Comparison of ENCODE assay signal across 8 cellular contexts in the genomic region with DNA sequence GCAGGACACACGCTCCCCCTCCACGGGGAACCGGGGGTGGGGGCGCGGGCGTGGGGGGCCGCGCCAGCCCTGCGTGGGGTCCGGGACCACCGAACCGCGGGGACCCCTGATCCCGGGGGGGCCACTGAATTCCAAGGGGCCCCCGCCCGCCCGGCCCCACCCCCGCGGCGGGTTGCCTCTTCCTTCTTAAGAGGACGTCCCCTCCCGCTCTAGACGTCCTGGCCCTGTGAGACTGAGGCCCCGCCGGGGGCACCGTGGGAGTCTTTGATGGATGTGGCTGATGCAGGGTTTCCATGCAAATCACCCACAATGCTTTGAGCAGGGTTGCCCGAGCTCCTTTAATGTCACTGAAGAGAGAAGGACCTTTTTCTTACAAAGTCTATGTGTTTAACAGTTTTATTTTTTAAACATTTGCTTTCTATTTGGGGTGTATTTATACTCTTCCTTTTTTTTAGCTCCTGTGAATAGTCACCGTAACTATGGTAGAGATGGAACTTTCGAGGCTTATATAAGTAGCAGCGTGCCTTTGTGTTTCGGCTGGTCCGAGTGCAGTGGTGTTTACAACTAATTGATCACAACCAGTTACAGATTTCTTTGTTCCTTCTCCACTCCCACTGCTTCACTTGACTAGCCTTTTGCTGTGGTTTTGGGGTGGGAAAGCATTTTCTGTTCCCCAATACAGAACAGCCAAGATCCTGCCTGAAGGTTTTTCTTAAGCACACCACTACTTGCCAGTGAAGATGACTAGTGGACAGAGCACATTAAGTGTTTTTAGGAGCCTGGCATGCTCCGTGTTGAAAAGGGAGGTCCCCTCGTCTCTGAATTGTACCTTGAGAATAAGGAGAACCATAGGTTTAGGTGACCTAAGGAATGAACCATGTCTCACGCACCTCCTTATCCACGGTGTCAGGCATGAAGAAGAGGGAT.
DNase-seq lines count a peak whose midpoint lies in the region; ATAC-seq and TF ChIP-seq lines count a peak whose summit lies in the region.

No MANE protein-coding gene starts in this region.

- POLR2A ChIA-PET in AG04449 (lab: Yijun Ruan, JAX), result interaction anchor here (0.7 kb wide), 1 partner anchor 42 kb away, joined by 3 read pairs; no protein-coding TSS in a partner anchor

- no peak for DNase-seq in AG04449 (ENCODE audit: low read depth, low spot score)
- DNase-seq in NCI-H345 (lab: John Stamatoyannopoulos, UW), result peak; percentile 89
- peak; percentile 58 for DNase-seq in activated CD4-positive, CD25-positive, alpha-beta regulatory T cell treated with anti-CD3 and anti-CD28 coated beads, Interleukin-2, amount 50 U/mL, for 72 hours
- peak; percentile 4 to 40 for DNase-seq in cerebellar nuclear complex (lab: John Stamatoyannopoulos, UW)
- DNase-seq in stimulated activated CD4-positive, alpha-beta T cell treated with anti-CD3 and anti-CD28 coated beads, Interleukin-1b, Interleukin-23, amount 100 ng/mL, for 4 hours (ENCODE audit: low read depth in 2 of 2), result peak; percentile 71 to 74

- ATAC-seq in GM18909 (IDR thresholded peaks at IDR 0.05; ENCODE audit: poor library complexity, unreplicated experiment) (peak; percentile 64), HG03196 (IDR thresholded peaks at IDR 0.05; ENCODE audit: unreplicated experiment) (peak; percentile 40)

- H3K27ac ChIP-seq in layer of hippocampus (ENCODE audit: low read depth, low read length), result peak overlapping the region; percentile 53

- H3K27me3 ChIP-seq in layer of hippocampus (ENCODE audit: control insufficient read depth, insufficient read depth, low read length), result no peaks in the 10 kb centered on the region

- H3K4me3 ChIP-seq in AG04449 (ENCODE audit: low read depth, low read length), result peak overlapping the region; percentile 67

- CTCF ChIA-PET in AG04449 (lab: Yijun Ruan, JAX), result interaction anchor here (0.7 to 1.9 kb wide), 10 partner anchors 13 to 479 kb away, joined by 3 to 14 read pairs (median 6); no protein-coding TSS in a partner anchor

- no peak for TF ChIP-seq CTCF in AG04449 (IDR thresholded peaks at IDR 0.05; ENCODE audit: insufficient read depth, low read length, missing control alignments)
